1 cellular context compared by ENCODE assay signal in genomic region chr17:42928714-42929496, GRCh38.
TF ChIP-seq lines count a peak whose summit lies in the region.

No MANE protein-coding gene starts in this region.

TF ChIP-seq in K562, 482 proteins besides CTCF, POLR2A, EP300 and RAD21 (continued from another document and continues in another):
- TF ChIP-seq ZBTB2 (IDR thresholded peaks at IDR 0.05), result 0 out of 2 replicates have a peak, but pooled peaks have one; percentile 37
- peak; percentile 85 for TF ChIP-seq MITF (IDR thresholded peaks at IDR 0.05)
- no peak for TF ChIP-seq PHTF2 (CRISPR knock-in tag; IDR thresholded peaks at IDR 0.05)
- TF ChIP-seq CBFA2T3 (IDR thresholded peaks at IDR 0.05), result peak; percentile 25; the same call in 1 of the 2 replicates
- peak; percentile 22; the same call in 1 of the 2 replicates for TF ChIP-seq CREB3L1 (IDR thresholded peaks at IDR 0.05; ENCODE audit: borderline replicate concordance, low read depth)
- TF ChIP-seq SAP30 (IDR thresholded peaks at IDR 0.05; ENCODE audit: borderline replicate concordance, insufficient read depth, low read depth, low read length, poor library complexity, severe bottlenecking), result no peak
- no peak for TF ChIP-seq RBM17 (IDR thresholded peaks at IDR 0.05; ENCODE audit: borderline replicate concordance, low read depth, low read length)
- TF ChIP-seq ERF (CRISPR knock-in tag; IDR thresholded peaks at IDR 0.05), result no peak
- peak; percentile 57; the same call in 1 of the 2 replicates for TF ChIP-seq JUN (IDR thresholded peaks at IDR 0.05; ENCODE audit: borderline replicate concordance, low read depth, low read length)
- no peak for TF ChIP-seq JUN (CRISPR knock-in tag; IDR thresholded peaks at IDR 0.05; ENCODE audit: borderline replicate concordance)
- no peak for TF ChIP-seq MTA2 (IDR thresholded peaks at IDR 0.05; ENCODE audit: low read depth)
- TF ChIP-seq SMARCC2 (IDR thresholded peaks at IDR 0.05; ENCODE audit: low read depth), result peak; percentile 86; the same call in 1 of the 2 replicates
- no peak for TF ChIP-seq ZNF407 (IDR thresholded peaks at IDR 0.05; ENCODE audit: low read depth)
- TF ChIP-seq RHOXF2B (CRISPR knock-in tag; conservative IDR thresholded peaks at IDR 0.05), result no peak
- TF ChIP-seq DPF2 (IDR thresholded peaks at IDR 0.05), result peak; percentile 91
- no peak for TF ChIP-seq HIVEP1 (CRISPR knock-in tag; IDR thresholded peaks at IDR 0.05)
- TF ChIP-seq CAMTA2 (CRISPR knock-in tag; conservative IDR thresholded peaks at IDR 0.05), result no peak
- no peak for TF ChIP-seq NFATC3 (IDR thresholded peaks at IDR 0.05)
- no peak for TF ChIP-seq YY1 (IDR thresholded peaks at IDR 0.05; ENCODE audit: borderline replicate concordance in 1 of 3, control insufficient read depth in 1 of 3, extremely low read depth in 1 of 3, insufficient read depth in 3 of 3, insufficient read length in 1 of 3, insufficient replicate concordance in 2 of 3, low read depth in 1 of 3, low read length in 2 of 3)
- TF ChIP-seq ZBTB40 (IDR thresholded peaks at IDR 0.05), result peak; percentile 38; the same call in 1 of the 2 replicates
- no peak for TF ChIP-seq ZBTB40 (CRISPR knock-in tag; IDR thresholded peaks at IDR 0.05)
- TF ChIP-seq LEF1 (IDR thresholded peaks at IDR 0.05), result peak; percentile 83
- TF ChIP-seq ZNF707 (CRISPR knock-in tag; conservative IDR thresholded peaks at IDR 0.05), result no peak
- TF ChIP-seq HDGF (IDR thresholded peaks at IDR 0.05), result peak; percentile 64
- TF ChIP-seq NBN (IDR thresholded peaks at IDR 0.05; ENCODE audit: low read depth), result peak; percentile 74
- no peak for TF ChIP-seq ZNF165 (CRISPR knock-in tag; IDR thresholded peaks at IDR 0.05; ENCODE audit: borderline replicate concordance)
- peak; percentile 93 for TF ChIP-seq NFE2 (IDR thresholded peaks at IDR 0.05; ENCODE audit: low read depth)
- TF ChIP-seq HDAC2 (IDR thresholded peaks at IDR 0.05), result no peak; the same call in none of the 2 replicates
- no peak for TF ChIP-seq ZNF280B (CRISPR knock-in tag; IDR thresholded peaks at IDR 0.05)
- peak; percentile 84 for TF ChIP-seq VEZF1 (CRISPR knock-in tag; IDR thresholded peaks at IDR 0.05)
- TF ChIP-seq TARDBP (IDR thresholded peaks at IDR 0.05), result 0 out of 2 replicates have a peak, but pooled peaks have one; percentile 37
- peak in 1 of 2 experiments; percentile 30; a peak in 1 of 4 replicates for TF ChIP-seq TRIM24 (IDR thresholded peaks at IDR 0.05)
- peak; percentile 93 for TF ChIP-seq MAFK (IDR thresholded peaks at IDR 0.05; ENCODE audit: low read length)
